13 cellular contexts compared by ENCODE assay signal in the genomic region with DNA sequence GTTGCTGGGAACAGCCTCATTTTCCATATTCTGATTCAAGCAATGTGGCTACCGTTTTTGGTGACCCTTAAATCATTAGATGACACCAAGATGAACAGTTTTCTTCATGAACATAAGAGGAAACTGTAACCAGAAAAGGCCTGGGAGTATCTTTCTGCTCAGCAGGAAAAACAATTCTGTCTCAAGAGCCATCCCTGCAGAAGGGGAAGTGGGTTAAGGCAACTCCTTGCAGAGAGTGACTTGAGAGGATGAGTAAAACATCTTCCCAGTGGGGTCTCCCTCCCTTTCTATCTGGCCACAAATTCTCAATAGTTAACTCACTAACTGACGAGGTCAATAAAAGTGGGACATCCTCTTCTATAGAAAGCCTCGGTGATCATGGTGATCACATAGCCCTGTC.
"Had no signal": no experiment of that assay in that cellular context is flagged by ENCODE, and none has a peak within 500 bp of the region (broad histone marks: within the 10 kb centered on the region; RNA-seq: fewer than 3 reads in every experiment).

No MANE protein-coding gene starts in this region.

- ATAC-seq: effector memory CD8-positive, alpha-beta T cell; sciatic nerve; stimulated activated naive CD8-positive, alpha-beta T cell treated with anti-CD3 and anti-CD28 coated beads, Interleukin-15, Interleukin-2, amounts not matched to agents 100 U/mL and 50 U/mL, for 24 hours had no signal

- DNase-seq: activated CD4-positive, alpha-beta T cell treated with anti-CD3 and anti-CD28 coated beads for 1 hour; activated CD4-positive, alpha-beta T cell treated with anti-CD3 and anti-CD28 coated beads, Interleukin-2, amount 50 U/mL, for 4 hours; activated naive CD4-positive, alpha-beta T cell treated with anti-CD3 and anti-CD28 coated beads, Interleukin-2, amount 50 U/mL, for 16 hours; dermis blood vessel endothelial cell; effector memory CD8-positive, alpha-beta T cell; foreskin melanocyte; head of caudate nucleus; immature natural killer cell; mesendoderm; nephron progenitor cell; stimulated activated naive CD8-positive, alpha-beta T cell treated with anti-CD3 and anti-CD28 coated beads, Interleukin-15, Interleukin-2, amounts not matched to agents 100 U/mL and 50 U/mL, for 24 hours had no signal

- H3K27ac ChIP-seq: VCaP had no signal
